1 cellular context compared by ENCODE assay signal in genomic region chr17:1629647-1630310, GRCh38.
TF ChIP-seq lines count a peak whose summit lies in the region.

No MANE protein-coding gene starts in this region.

TF ChIP-seq in HEK293, 187 proteins besides CTCF, POLR2A, EP300 and RAD21 (continued from another document and continues in another):
- no peak for TF ChIP-seq MYNN (tag by site-specific recombination; IDR thresholded peaks at IDR 0.05; ENCODE audit: borderline replicate concordance)
- TF ChIP-seq ZNF239 (tag by site-specific recombination; IDR thresholded peaks at IDR 0.05) = no peak
- TF ChIP-seq ZNF121 (tag by site-specific recombination; IDR thresholded peaks at IDR 0.05) = no peak
- TF ChIP-seq ZFP3 (tag by site-specific recombination; IDR thresholded peaks at IDR 0.05; ENCODE audit: low read depth) = no peak
- no peak for TF ChIP-seq ZNF670 (tag by site-specific recombination; IDR thresholded peaks at IDR 0.05; ENCODE audit: low read depth)
- TF ChIP-seq ZNF501 (tag by site-specific recombination; IDR thresholded peaks at IDR 0.05) = no peak
- no peak for TF ChIP-seq ZNF830 (tag by site-specific recombination; IDR thresholded peaks at IDR 0.05; ENCODE audit: low read depth)
- TF ChIP-seq ZNF558 (tag by site-specific recombination; IDR thresholded peaks at IDR 0.05) = no peak
- no peak for TF ChIP-seq ZNF140 (tag by site-specific recombination; IDR thresholded peaks at IDR 0.05)
- TF ChIP-seq WT1 (tag by site-specific recombination; IDR thresholded peaks at IDR 0.05) = 0 out of 2 replicates have a peak, but pooled peaks have one; percentile 10
- peak; percentile 28; the same call in 1 of the 2 replicates for TF ChIP-seq ZNF335 (tag by site-specific recombination; conservative IDR thresholded peaks at IDR 0.05)
- no peak for TF ChIP-seq ZNF18 (tag by site-specific recombination; IDR thresholded peaks at IDR 0.05)
- TF ChIP-seq, protein P1, sequence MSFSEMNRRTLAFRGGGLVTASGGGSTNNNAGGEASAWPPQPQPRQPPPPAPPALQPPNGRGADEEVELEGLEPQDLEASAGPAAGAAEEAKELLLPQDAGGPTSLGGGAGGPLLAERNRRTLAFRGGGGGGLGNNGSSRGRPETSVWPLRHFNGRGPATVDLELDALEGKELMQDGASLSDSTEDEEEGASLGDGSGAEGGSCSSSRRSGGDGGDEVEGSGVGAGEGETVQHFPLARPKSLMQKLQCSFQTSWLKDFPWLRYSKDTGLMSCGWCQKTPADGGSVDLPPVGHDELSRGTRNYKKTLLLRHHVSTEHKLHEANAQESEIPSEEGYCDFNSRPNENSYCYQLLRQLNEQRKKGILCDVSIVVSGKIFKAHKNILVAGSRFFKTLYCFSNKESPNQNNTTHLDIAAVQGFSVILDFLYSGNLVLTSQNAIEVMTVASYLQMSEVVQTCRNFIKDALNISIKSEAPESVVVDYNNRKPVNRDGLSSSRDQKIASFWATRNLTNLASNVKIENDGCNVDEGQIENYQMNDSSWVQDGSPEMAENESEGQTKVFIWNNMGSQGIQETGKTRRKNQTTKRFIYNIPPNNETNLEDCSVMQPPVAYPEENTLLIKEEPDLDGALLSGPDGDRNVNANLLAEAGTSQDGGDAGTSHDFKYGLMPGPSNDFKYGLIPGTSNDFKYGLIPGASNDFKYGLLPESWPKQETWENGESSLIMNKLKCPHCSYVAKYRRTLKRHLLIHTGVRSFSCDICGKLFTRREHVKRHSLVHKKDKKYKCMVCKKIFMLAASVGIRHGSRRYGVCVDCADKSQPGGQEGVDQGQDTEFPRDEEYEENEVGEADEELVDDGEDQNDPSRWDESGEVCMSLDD (tag by site-specific recombination; IDR thresholded peaks at IDR 0.05) = peak; percentile 79; the same call in 1 of the 2 replicates
- TF ChIP-seq ZNF645 (tag by site-specific recombination; IDR thresholded peaks at IDR 0.05) = no peak
- peak; percentile 23; the same call in 1 of the 2 replicates for TF ChIP-seq ZEB2 (tag by site-specific recombination; IDR thresholded peaks at IDR 0.05)
- TF ChIP-seq KLF9 (tag by site-specific recombination; IDR thresholded peaks at IDR 0.05; ENCODE audit: low read depth) = peak; percentile 51; the same call in 1 of the 2 replicates
- TF ChIP-seq, protein P2, sequence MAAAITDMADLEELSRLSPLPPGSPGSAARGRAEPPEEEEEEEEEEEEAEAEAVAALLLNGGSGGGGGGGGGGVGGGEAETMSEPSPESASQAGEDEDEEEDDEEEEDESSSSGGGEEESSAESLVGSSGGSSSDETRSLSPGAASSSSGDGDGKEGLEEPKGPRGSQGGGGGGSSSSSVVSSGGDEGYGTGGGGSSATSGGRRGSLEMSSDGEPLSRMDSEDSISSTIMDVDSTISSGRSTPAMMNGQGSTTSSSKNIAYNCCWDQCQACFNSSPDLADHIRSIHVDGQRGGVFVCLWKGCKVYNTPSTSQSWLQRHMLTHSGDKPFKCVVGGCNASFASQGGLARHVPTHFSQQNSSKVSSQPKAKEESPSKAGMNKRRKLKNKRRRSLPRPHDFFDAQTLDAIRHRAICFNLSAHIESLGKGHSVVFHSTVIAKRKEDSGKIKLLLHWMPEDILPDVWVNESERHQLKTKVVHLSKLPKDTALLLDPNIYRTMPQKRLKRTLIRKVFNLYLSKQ (tag by site-specific recombination; IDR thresholded peaks at IDR 0.05; ENCODE audit: borderline replicate concordance) = no peak
- no peak for TF ChIP-seq ZNF639 (tag by site-specific recombination; IDR thresholded peaks at IDR 0.05)
- TF ChIP-seq ZNF391 (tag by site-specific recombination; IDR thresholded peaks at IDR 0.05; ENCODE audit: borderline replicate concordance, low read depth) = no peak
- TF ChIP-seq GLIS2 (tag by site-specific recombination; IDR thresholded peaks at IDR 0.05) = peak; percentile 90
- TF ChIP-seq PATZ1 (tag by site-specific recombination; IDR thresholded peaks at IDR 0.05) = peak; percentile 52
- no peak for TF ChIP-seq GLI4 (tag by site-specific recombination; IDR thresholded peaks at IDR 0.05)
- TF ChIP-seq ZNF362 (tag by site-specific recombination; IDR thresholded peaks at IDR 0.05) = no peak
- TF ChIP-seq, protein P3, sequence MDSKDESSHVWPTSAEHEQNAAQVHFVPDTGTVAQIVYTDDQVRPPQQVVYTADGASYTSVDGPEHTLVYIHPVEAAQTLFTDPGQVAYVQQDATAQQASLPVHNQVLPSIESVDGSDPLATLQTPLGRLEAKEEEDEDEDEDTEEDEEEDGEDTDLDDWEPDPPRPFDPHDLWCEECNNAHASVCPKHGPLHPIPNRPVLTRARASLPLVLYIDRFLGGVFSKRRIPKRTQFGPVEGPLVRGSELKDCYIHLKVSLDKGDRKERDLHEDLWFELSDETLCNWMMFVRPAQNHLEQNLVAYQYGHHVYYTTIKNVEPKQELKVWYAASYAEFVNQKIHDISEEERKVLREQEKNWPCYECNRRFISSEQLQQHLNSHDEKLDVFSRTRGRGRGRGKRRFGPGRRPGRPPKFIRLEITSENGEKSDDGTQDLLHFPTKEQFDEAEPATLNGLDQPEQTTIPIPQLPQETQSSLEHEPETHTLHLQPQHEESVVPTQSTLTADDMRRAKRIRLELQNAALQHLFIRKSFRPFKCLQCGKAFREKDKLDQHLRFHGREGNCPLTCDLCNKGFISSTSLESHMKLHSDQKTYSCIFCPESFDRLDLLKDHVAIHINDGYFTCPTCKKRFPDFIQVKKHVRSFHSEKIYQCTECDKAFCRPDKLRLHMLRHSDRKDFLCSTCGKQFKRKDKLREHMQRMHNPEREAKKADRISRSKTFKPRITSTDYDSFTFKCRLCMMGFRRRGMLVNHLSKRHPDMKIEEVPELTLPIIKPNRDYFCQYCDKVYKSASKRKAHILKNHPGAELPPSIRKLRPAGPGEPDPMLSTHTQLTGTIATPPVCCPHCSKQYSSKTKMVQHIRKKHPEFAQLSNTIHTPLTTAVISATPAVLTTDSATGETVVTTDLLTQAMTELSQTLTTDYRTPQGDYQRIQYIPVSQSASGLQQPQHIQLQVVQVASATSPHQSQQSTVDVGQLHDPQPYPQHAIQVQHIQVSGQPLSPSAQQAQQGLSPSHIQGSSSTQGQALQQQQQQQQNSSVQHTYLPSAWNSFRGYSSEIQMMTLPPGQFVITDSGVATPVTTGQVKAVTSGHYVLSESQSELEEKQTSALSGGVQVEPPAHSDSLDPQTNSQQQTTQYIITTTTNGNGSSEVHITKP (tag by site-specific recombination; IDR thresholded peaks at IDR 0.05) = no peak
- TF ChIP-seq RBAK (tag by site-specific recombination; IDR thresholded peaks at IDR 0.05) = no peak
- TF ChIP-seq ZBTB44 (tag by site-specific recombination; IDR thresholded peaks at IDR 0.05) = no peak
- TF ChIP-seq ZNF768 (tag by site-specific recombination; IDR thresholded peaks at IDR 0.05) = no peak
- TF ChIP-seq ZIC2 (tag by site-specific recombination; IDR thresholded peaks at IDR 0.05) = peak; percentile 72
- TF ChIP-seq ZSCAN5A (tag by site-specific recombination; IDR thresholded peaks at IDR 0.05) = no peak
- TF ChIP-seq ZNF776 (tag by site-specific recombination; IDR thresholded peaks at IDR 0.05; ENCODE audit: borderline replicate concordance) = no peak
- no peak for TF ChIP-seq ZNF704 (tag by site-specific recombination; IDR thresholded peaks at IDR 0.05)
- peak; percentile 61 for TF ChIP-seq ZNF423 (tag by site-specific recombination; IDR thresholded peaks at IDR 0.05)
- no peak for TF ChIP-seq ZNF561 (tag by site-specific recombination; IDR thresholded peaks at IDR 0.05; ENCODE audit: borderline replicate concordance)
- no peak for TF ChIP-seq GFI1B (tag by site-specific recombination; IDR thresholded peaks at IDR 0.05)
- TF ChIP-seq YY1 (tag by site-specific recombination; IDR thresholded peaks at IDR 0.05) = no peak
- TF ChIP-seq ZSCAN16 (tag by site-specific recombination; IDR thresholded peaks at IDR 0.05) = no peak
- TF ChIP-seq ZBTB48 (tag by site-specific recombination; IDR thresholded peaks at IDR 0.05) = 0 out of 2 replicates have a peak, but pooled peaks have one; percentile 25
- TF ChIP-seq ZFHX2 (tag by site-specific recombination; conservative IDR thresholded peaks at IDR 0.05) = no peak; the same call in 1 of the 2 replicates
- no peak for TF ChIP-seq MZF1 (tag by site-specific recombination; IDR thresholded peaks at IDR 0.05; ENCODE audit: borderline replicate concordance)
- TF ChIP-seq TCF7L2 (IDR thresholded peaks at IDR 0.05; ENCODE audit: borderline replicate concordance, low read depth, low read length) = no peak
